Comparison of ENCODE assay signal across 39 cellular contexts in the genomic region with DNA sequence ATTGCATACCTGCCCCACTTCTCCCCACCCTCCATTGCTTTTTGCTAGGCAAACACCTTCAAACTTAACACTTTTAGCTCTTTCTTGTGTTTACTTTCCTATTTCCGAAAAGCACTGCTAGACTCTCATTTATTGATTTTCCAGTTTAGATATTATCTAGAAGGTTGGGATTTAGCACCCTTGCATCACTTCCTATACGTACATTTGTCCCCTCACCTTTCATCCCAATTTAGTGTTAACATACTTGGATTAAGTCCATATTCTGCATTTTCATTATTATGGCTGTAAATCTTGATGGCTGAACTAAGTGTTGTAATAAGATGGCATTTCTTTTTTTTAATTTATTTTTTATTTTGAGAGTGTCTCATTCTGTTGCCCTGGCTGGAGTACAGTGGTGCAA. TPM values are rescaled to one million over a fixed set of nuclear protein-coding genes. Genes with fewer than 3 reads are reported as not detected.
"Had no signal": no experiment of that assay in that cellular context is flagged by ENCODE, and none has a peak within 500 bp of the region (broad histone marks: within the 10 kb centered on the region; RNA-seq: fewer than 3 reads in every experiment).

No MANE protein-coding gene starts in this region.

- H3K4me1 Mint-ChIP-seq: activated naive CD4-positive, alpha-beta T cell treated with anti-CD3 and anti-CD28 coated beads, Interleukin-2, amount 50 U/mL, for 24 hours; activated naive CD8-positive, alpha-beta T cell treated with anti-CD3 and anti-CD28 coated beads for 36 hours; activated T-helper 17 cell treated with anti-CD3 and anti-CD28 coated beads, Interleukin-2, amount 50 U/mL, for 72 hours had no signal

- ATAC-seq: activated naive CD4-positive, alpha-beta T cell treated with anti-CD3 and anti-CD28 coated beads, Interleukin-2, amount 50 U/mL, for 72 hours; activated naive CD8-positive, alpha-beta T cell treated with anti-CD3 and anti-CD28 coated beads, Interleukin-2, amount 50 U/mL, for 24 hours; activated T-cell treated with anti-CD3 and anti-CD28 coated beads, Interleukin-2, amount 50 U/mL, for 4 hours; activated T-cell treated with anti-CD3 and anti-CD28 coated beads, Interleukin-2, amount 50 U/mL, for 72 hours; activated T-helper 17 cell treated with anti-CD3 and anti-CD28 coated beads, Interleukin-2, amount 50 U/mL, for 72 hours; body of pancreas had no signal

- H3K27me3 Mint-ChIP-seq: activated naive CD4-positive, alpha-beta T cell treated with anti-CD3 and anti-CD28 coated beads, Interleukin-2, amount 50 U/mL, for 24 hours; activated naive CD8-positive, alpha-beta T cell; activated naive CD8-positive, alpha-beta T cell treated with anti-CD3 and anti-CD28 coated beads for 36 hours; activated naive CD8-positive, alpha-beta T cell treated with anti-CD3 and anti-CD28 coated beads, Interleukin-2, amount 50 U/mL, for 24 hours; activated T-cell treated with anti-CD3 and anti-CD28 coated beads, Interleukin-2, amount 50 U/mL, for 24 hours; activated T-helper 17 cell treated with anti-CD3 and anti-CD28 coated beads, Interleukin-2, amount 50 U/mL, for 72 hours had no signal

- H3K4me3 Mint-ChIP-seq: activated naive CD4-positive, alpha-beta T cell treated with anti-CD3 and anti-CD28 coated beads for 36 hours; activated naive CD4-positive, alpha-beta T cell treated with anti-CD3 and anti-CD28 coated beads, Interleukin-2, amount 10 ng/mL, durations not matched to agents 7 days and 5 days; activated naive CD4-positive, alpha-beta T cell treated with anti-CD3 and anti-CD28 coated beads, Interleukin-2, amount 50 U/mL, for 24 hours; activated naive CD8-positive, alpha-beta T cell; activated naive CD8-positive, alpha-beta T cell treated with anti-CD3 and anti-CD28 coated beads for 36 hours; activated naive CD8-positive, alpha-beta T cell treated with anti-CD3 and anti-CD28 coated beads, Interleukin-2, amount 10 ng/mL, durations not matched to agents 7 days and 5 days; activated naive CD8-positive, alpha-beta T cell treated with anti-CD3 and anti-CD28 coated beads, Interleukin-2, amount 50 U/mL, for 24 hours; activated T-cell treated with anti-CD3 and anti-CD28 coated beads, Interleukin-2, amount 50 U/mL, for 24 hours; activated T-cell treated with anti-CD3 and anti-CD28 coated beads, Interleukin-2, amount 50 U/mL, for 4 hours; activated T-cell treated with anti-CD3 and anti-CD28 coated beads, Interleukin-2, amount 50 U/mL, for 72 hours; activated T-helper 1 cell treated with anti-CD3 and anti-CD28 coated beads, Interleukin-12 subunit alpha, Interleukin-12 subunit beta, Interleukin-2, Interleukin-4 antibody, amounts not matched to agents 30 ng/mL and 10 ng/mL and 1 ng/mL, durations not matched to agents 14 hours and 24 hours and 36 hours; activated T-helper 17 cell treated with anti-CD3 and anti-CD28 coated beads, Interleukin-2, amount 50 U/mL, for 72 hours; brain; central memory CD8-positive, alpha-beta T cell had no signal

- DNase-seq: activated effector memory CD4-positive, alpha-beta T cell treated with anti-CD3 and anti-CD28 coated beads, Interleukin-2, amount 50 U/mL, for 16 hours; activated effector memory CD4-positive, alpha-beta T cell treated with Interleukin-2 at 50 U/mL for 16 hours; activated gamma-delta T cell; activated gamma-delta T cell treated with Interleukin-2 at 50 U/mL for 16 hours; activated naive CD4-positive, alpha-beta T cell; activated naive CD4-positive, alpha-beta T cell treated with anti-CD3 and anti-CD28 coated beads for 36 hours; activated naive CD4-positive, alpha-beta T cell treated with anti-CD3 and anti-CD28 coated beads, Interleukin-2, amount 10 ng/mL, durations not matched to agents 7 days and 5 days; activated naive CD4-positive, alpha-beta T cell treated with anti-CD3 and anti-CD28 coated beads, Interleukin-2, amount 50 U/mL, for 16 hours; activated naive CD4-positive, alpha-beta T cell treated with Interleukin-2 at 50 U/mL for 16 hours; activated naive CD8-positive, alpha-beta T cell treated with anti-CD3 and anti-CD28 coated beads for 36 hours; activated naive CD8-positive, alpha-beta T cell treated with anti-CD3 and anti-CD28 coated beads, Interleukin-2, amount 10 ng/mL, durations not matched to agents 7 days and 5 days; activated naive CD8-positive, alpha-beta T cell treated with anti-CD3 and anti-CD28 coated beads, Interleukin-2, amount 50 U/mL, for 24 hours; activated T-cell treated with anti-CD3 and anti-CD28 coated beads, Interleukin-2, amount 50 U/mL, for 1 hour; activated T-cell treated with anti-CD3 and anti-CD28 coated beads, Interleukin-2, amount 50 U/mL, for 24 hours; activated T-cell treated with anti-CD3 and anti-CD28 coated beads, Interleukin-2, amount 50 U/mL, for 4 hours; activated T-cell treated with anti-CD3 and anti-CD28 coated beads, Interleukin-2, amount 50 U/mL, for 72 hours; amniotic stem cell; amygdala; anterior cingulate cortex; aorta; body of pancreas; brain microvascular endothelial cell; caudate nucleus; central memory CD4-positive, alpha-beta T cell; cerebellar nuclear complex had no signal

- H3K9me3 ChIP-seq: adrenal gland, ascending aorta, body of pancreas had no signal

- FAIRE-seq: astrocyte, bronchial epithelial cell had no signal

- H3K4me3 ChIP-seq: adrenal gland, ascending aorta, body of pancreas, breast epithelium, cardiac muscle cell had no signal

- H3K36me3 ChIP-seq: adrenal gland, ascending aorta, brain microvascular endothelial cell, breast epithelium, cardiac muscle cell had no signal

- H3K27me3 ChIP-seq: adrenal gland, ascending aorta, body of pancreas, brain microvascular endothelial cell, breast epithelium, cardiac muscle cell had no signal

- H3K27ac ChIP-seq: adrenal gland, ascending aorta, body of pancreas, brain microvascular endothelial cell, breast epithelium, cardiac muscle cell had no signal

- H3K4me1 ChIP-seq: adrenal gland, ascending aorta, body of pancreas, breast epithelium had no signal

- H3K36me3 Mint-ChIP-seq: activated naive CD4-positive, alpha-beta T cell treated with anti-CD3 and anti-CD28 coated beads, Interleukin-2, amount 10 ng/mL, durations not matched to agents 7 days and 5 days; brain had no signal

- H3K9me3 Mint-ChIP-seq: activated naive CD4-positive, alpha-beta T cell treated with anti-CD3 and anti-CD28 coated beads, Interleukin-2, amount 10 ng/mL, durations not matched to agents 7 days and 5 days; activated naive CD4-positive, alpha-beta T cell treated with anti-CD3 and anti-CD28 coated beads, Interleukin-2, amount 50 U/mL, for 24 hours; activated naive CD8-positive, alpha-beta T cell treated with anti-CD3 and anti-CD28 coated beads, Interleukin-2, amount 50 U/mL, for 24 hours; activated T-helper 1 cell treated with anti-CD3 and anti-CD28 coated beads, Interleukin-12 subunit alpha, Interleukin-12 subunit beta, Interleukin-2, Interleukin-4 antibody, amounts not matched to agents 30 ng/mL and 10 ng/mL and 1 ng/mL, durations not matched to agents 14 hours and 24 hours and 36 hours had no signal

- H3K27ac Mint-ChIP-seq: activated naive CD4-positive, alpha-beta T cell treated with anti-CD3 and anti-CD28 coated beads for 36 hours; activated naive CD4-positive, alpha-beta T cell treated with anti-CD3 and anti-CD28 coated beads, Interleukin-2, amount 50 U/mL, for 24 hours; activated naive CD4-positive, alpha-beta T cell treated with anti-CD3 and anti-CD28 coated beads, Interleukin-2, amount 50 U/mL, for 72 hours; activated naive CD8-positive, alpha-beta T cell; activated naive CD8-positive, alpha-beta T cell treated with anti-CD3 and anti-CD28 coated beads for 36 hours; activated naive CD8-positive, alpha-beta T cell treated with anti-CD3 and anti-CD28 coated beads, Interleukin-2, amount 10 ng/mL, durations not matched to agents 7 days and 5 days; activated naive CD8-positive, alpha-beta T cell treated with anti-CD3 and anti-CD28 coated beads, Interleukin-2, amount 50 U/mL, for 24 hours; activated T-cell treated with anti-CD3 and anti-CD28 coated beads, Interleukin-2, amount 50 U/mL, for 24 hours; activated T-cell treated with anti-CD3 and anti-CD28 coated beads, Interleukin-2, amount 50 U/mL, for 72 hours; activated T-helper 1 cell treated with anti-CD3 and anti-CD28 coated beads, Interleukin-12 subunit alpha, Interleukin-12 subunit beta, Interleukin-2, Interleukin-4 antibody, amounts not matched to agents 30 ng/mL and 10 ng/mL and 1 ng/mL, durations not matched to agents 14 hours and 24 hours and 36 hours; activated T-helper 17 cell treated with anti-CD3 and anti-CD28 coated beads, Interleukin-2, amount 50 U/mL, for 72 hours; activated T-helper 2 cell treated with anti-CD3 and anti-CD28 coated beads, Interferon-gamma antibody, Interleukin-2, Interleukin-4, amounts not matched to agents 10 μg/mL and 5 μg/mL and 100 μg/mL, durations not matched to agents 14 hours and 24 hours and 36 hours; brain had no signal

RNA-seq across cellular contexts. Expression of gene SAXO2, which starts 47.2 kb away (rescaled TPM):
- total RNA-seq: activated T-helper 17 cell treated with anti-CD3 and anti-CD28 coated beads, Interleukin-2, amount 50 U/mL, for 72 hours; activated T-helper 2 cell treated with anti-CD3 and anti-CD28 coated beads, Interferon-gamma antibody, Interleukin-2, Interleukin-4, amounts not matched to agents 10 μg/mL and 5 μg/mL and 100 μg/mL, durations not matched to agents 14 hours and 24 hours and 36 hours; ascending aorta had no signal
